1 cellular context compared by ENCODE assay signal in genomic region chr22:18966748-18967147, GRCh38.
TF ChIP-seq lines count a peak whose summit lies in the region.

No MANE protein-coding gene starts in this region.

TF ChIP-seq in K562, 482 proteins besides CTCF, POLR2A, EP300 and RAD21:
- TF ChIP-seq ZNF699 (CRISPR knock-in tag; IDR thresholded peaks at IDR 0.05; ENCODE audit: insufficient replicate concordance) (no peak), STAG1 (CRISPR knock-in tag; IDR thresholded peaks at IDR 0.05; ENCODE audit: borderline replicate concordance) (0 out of 2 replicates have a peak, but pooled peaks have one; percentile 22), RCOR1 (IDR thresholded peaks at IDR 0.05; ENCODE audit: borderline replicate concordance in 1 of 2, low read depth in 2 of 2, low read length in 2 of 2) (no peak), GTF2E2 (tag; IDR thresholded peaks at IDR 0.05) (no peak), PHF21A (IDR thresholded peaks at IDR 0.05; ENCODE audit: borderline replicate concordance, low read depth) (no peak), RBM14 (IDR thresholded peaks at IDR 0.05; ENCODE audit: borderline replicate concordance, insufficient read depth, low read depth, low read length) (no peak), BHLHE40 (IDR thresholded peaks at IDR 0.05; ENCODE audit: low read length) (no peak), SNIP1 (IDR thresholded peaks at IDR 0.05; ENCODE audit: low read depth) (no peak), ZNF143 (CRISPR knock-in tag; IDR thresholded peaks at IDR 0.05) (no peak; the same call in 1 of the 2 replicates), NCOA6 (IDR thresholded peaks at IDR 0.05) (no peak), FUS (optimal IDR thresholded peaks at IDR 0.05; ENCODE audit: low read depth, low read length) (no peak), ZNF785 (CRISPR knock-in tag; IDR thresholded peaks at IDR 0.05) (no peak), ERF (CRISPR knock-in tag; IDR thresholded peaks at IDR 0.05) (no peak), MED1 (CRISPR knock-in tag; IDR thresholded peaks at IDR 0.05; ENCODE audit: borderline replicate concordance) (0 out of 2 replicates have a peak, but pooled peaks have one; percentile 70), ETS1 (conservative IDR thresholded peaks at IDR 0.05; ENCODE audit: control insufficient read depth, low read depth, low read length) (no peak), ZNF561 (CRISPR knock-in tag; conservative IDR thresholded peaks at IDR 0.05) (no peak), JUN (IDR thresholded peaks at IDR 0.05; ENCODE audit: borderline replicate concordance, low read depth, low read length) (no peak), JUN (CRISPR knock-in tag; IDR thresholded peaks at IDR 0.05; ENCODE audit: borderline replicate concordance) (0 out of 2 replicates have a peak, but pooled peaks have one; percentile 25), RBM34 (IDR thresholded peaks at IDR 0.05; ENCODE audit: borderline replicate concordance, insufficient read depth, low read length) (no peak), USF1 (CRISPR knock-in tag; IDR thresholded peaks at IDR 0.05) (peak; percentile 20; the same call in 1 of the 2 replicates), MTA3 (IDR thresholded peaks at IDR 0.05; ENCODE audit: borderline replicate concordance) (no peak), MEIS2 (IDR thresholded peaks at IDR 0.05; ENCODE audit: partially characterized antibody) (no peak), ZNF696 (CRISPR knock-in tag; conservative IDR thresholded peaks at IDR 0.05) (no peak), ATF1 (CRISPR knock-in tag; IDR thresholded peaks at IDR 0.05) (no peak), ATF1 (tag; IDR thresholded peaks at IDR 0.05) (no peak), SMARCC2 (IDR thresholded peaks at IDR 0.05; ENCODE audit: low read depth) (no peak), HOXB6 (CRISPR knock-in tag; IDR thresholded peaks at IDR 0.05; ENCODE audit: borderline replicate concordance) (no peak), CBFA2T3 (IDR thresholded peaks at IDR 0.05) (no peak), HNRNPH1 (optimal IDR thresholded peaks at IDR 0.05; ENCODE audit: low read depth, low read length) (no peak), PCBP1 (IDR thresholded peaks at IDR 0.05; ENCODE audit: low read depth, low read length, poor library complexity, severe bottlenecking) (no peak), CAMTA2 (CRISPR knock-in tag; conservative IDR thresholded peaks at IDR 0.05) (no peak), MECOM (CRISPR knock-in tag; IDR thresholded peaks at IDR 0.05) (no peak), PTTG1 (tag; IDR thresholded peaks at IDR 0.05; ENCODE audit: low read depth) (no peak), TOE1 (IDR thresholded peaks at IDR 0.05; ENCODE audit: borderline replicate concordance) (no peak), TOE1 (CRISPR knock-in tag; IDR thresholded peaks at IDR 0.05; ENCODE audit: borderline replicate concordance, low read depth) (no peak), EZH2 (IDR thresholded peaks at IDR 0.05; ENCODE audit: borderline replicate concordance, low read depth, low read length) (no peak), E2F8 (IDR thresholded peaks at IDR 0.05; ENCODE audit: low read depth, partially characterized antibody) (no peak), ATF7 (IDR thresholded peaks at IDR 0.05) (no peak), CBX8 (IDR thresholded peaks at IDR 0.05; ENCODE audit: borderline replicate concordance, extremely low read depth, low read depth, low read length, poor library complexity, severe bottlenecking) (no peak), MIER1 (IDR thresholded peaks at IDR 0.05; ENCODE audit: low read depth) (no peak), NBN (IDR thresholded peaks at IDR 0.05; ENCODE audit: low read depth) (no peak), ZBTB34 (CRISPR knock-in tag; IDR thresholded peaks at IDR 0.05) (no peak), TEAD4 (IDR thresholded peaks at IDR 0.05; ENCODE audit: low read length) (no peak), TEAD4 (CRISPR knock-in tag; IDR thresholded peaks at IDR 0.05; ENCODE audit: borderline replicate concordance) (peak; percentile 57; the same call in 1 of the 2 replicates), EGR1 (conservative IDR thresholded peaks at IDR 0.05) (no peak), HSF4 (CRISPR knock-in tag; IDR thresholded peaks at IDR 0.05; ENCODE audit: borderline replicate concordance) (no peak), NEUROD1 (IDR thresholded peaks at IDR 0.05; ENCODE audit: borderline replicate concordance, low read depth, low read length, partially characterized antibody) (no peak), DPF2 (IDR thresholded peaks at IDR 0.05) (no peak), DMBX1 (CRISPR knock-in tag; IDR thresholded peaks at IDR 0.05; ENCODE audit: borderline replicate concordance) (no peak), ZBTB1 (CRISPR knock-in tag; IDR thresholded peaks at IDR 0.05; ENCODE audit: borderline replicate concordance, low read depth) (0 out of 2 replicates have a peak, but pooled peaks have one; percentile 1), FOXA1 (IDR thresholded peaks at IDR 0.05; ENCODE audit: borderline replicate concordance) (no peak), ARID1B (IDR thresholded peaks at IDR 0.05) (no peak), CBFB (CRISPR knock-in tag; IDR thresholded peaks at IDR 0.05) (no peak), SIN3A (IDR thresholded peaks at IDR 0.05; ENCODE audit: borderline replicate concordance in 2 of 2, control insufficient read depth in 1 of 2, low read depth in 2 of 2, low read length in 2 of 2) (no peak), CGGBP1 (CRISPR knock-in tag; IDR thresholded peaks at IDR 0.05) (no peak)
